13 cellular contexts compared by ENCODE assay signal in genomic region chr16:11738742-11739544, GRCh38. TPM values are rescaled to one million over a fixed set of nuclear protein-coding genes. Genes with fewer than 3 reads are reported as not detected.
DNase-seq lines count a peak whose midpoint lies in the region; ATAC-seq and TF ChIP-seq lines count a peak whose summit lies in the region.
"Had no signal": no experiment of that assay in that cellular context is flagged by ENCODE, and none has a peak within 500 bp of the region (broad histone marks: within the 10 kb centered on the region; RNA-seq: fewer than 3 reads in every experiment).

No MANE protein-coding gene starts in this region.

- H3K9ac ChIP-seq in BLaER1 (no peak overlapping the region), SU-DHL-6 (ENCODE audit: low read length) (peak overlapping the region; percentile 91; the same call in 1 of the 2 replicates)

- peak overlapping the region; percentile 9 to 36 (median 21) for H3K4me3 Mint-ChIP-seq in immature natural killer cell

- H3K27ac Mint-ChIP-seq in immature natural killer cell = peak overlapping the region in 2 of 6 donors; percentile 40 to 73

- DNase-seq in GM10266 (ENCODE audit: extremely low spot score) (peak; percentile 58), immature natural killer cell (no peak), NCI-H1092 (lab: John Stamatoyannopoulos, UW) (no peak), KG1 (lab: John Stamatoyannopoulos, UW) (no peak)
- DNase-seq: C1 segment of cervical spinal cord; esophagus squamous epithelium; NCI-H774; SHP77; stimulated activated CD4-positive, alpha-beta T cell treated with anti-CD3 and anti-CD28 coated beads, Interleukin-4, amount 100 ng/mL, for 4 hours had no signal

- H3K36me3 ChIP-seq in BLaER1 (peaks cover 44% of the 10 kb centered on the region), SU-DHL-6 (ENCODE audit: low read length) (peaks cover 14% of the 10 kb centered on the region)

- H3K27me3 Mint-ChIP-seq in immature natural killer cell (ENCODE audit: low read depth in 3 of 3) = peaks cover 12 to 26% (median 14%) of the 10 kb centered on the region in 3 donors

- H3K27ac ChIP-seq in BLaER1 = no peak overlapping the region
- H3K27ac ChIP-seq in SU-DHL-6 (ENCODE audit: low read depth, low read length) = peak overlapping the region; percentile 79

- H3F3A ChIP-seq in SU-DHL-6 (ENCODE audit: insufficient read depth) = peaks cover 26% of the 10 kb centered on the region

- H3K4me1 ChIP-seq in BLaER1 = peaks cover 80% of the 10 kb centered on the region

- H3K27me3 ChIP-seq in BLaER1 (no peaks in the 10 kb centered on the region), SU-DHL-6 (ENCODE audit: low read length) (no peaks in the 10 kb centered on the region)
- H3K27me3 ChIP-seq: esophagus squamous epithelium had no signal

- peaks cover 82% of the 10 kb centered on the region for H3K79me2 ChIP-seq in SU-DHL-6 (ENCODE audit: insufficient read depth, low read length)

- H3K4me3 ChIP-seq in BLaER1 (no peak overlapping the region), SU-DHL-6 (ENCODE audit: insufficient read depth, low read length, poor library complexity, severe bottlenecking) (peak overlapping the region; percentile 9)
- H3K4me3 ChIP-seq: esophagus squamous epithelium had no signal

- TF ChIP-seq CTCF in GM10266 (IDR thresholded peaks at IDR 0.05; ENCODE audit: control insufficient read depth, insufficient read depth, low read depth, missing control alignments) (no peak), SU-DHL-6 (IDR thresholded peaks at IDR 0.05; ENCODE audit: insufficient read depth, low read length, poor library complexity, severe bottlenecking) (no peak)

- H4K20me1 ChIP-seq in BLaER1 (peaks cover 83% of the 10 kb centered on the region), SU-DHL-6 (ENCODE audit: low read depth, low read length) (no peaks in the 10 kb centered on the region; the same call in 1 of the 2 replicates)

- ATAC-seq in HG03457 (IDR thresholded peaks at IDR 0.05; ENCODE audit: unreplicated experiment) (no peak), HG03280 (IDR thresholded peaks at IDR 0.05; ENCODE audit: unreplicated experiment) (no peak)

- no peaks in the 10 kb centered on the region for H3K9me3 Mint-ChIP-seq in immature natural killer cell

- peaks cover 10 to 29% (median 11%) of the 10 kb centered on the region in 3 donors for H3K36me3 Mint-ChIP-seq in immature natural killer cell

- H3K9me3 ChIP-seq in BLaER1 (no peaks in the 10 kb centered on the region), SU-DHL-6 (ENCODE audit: insufficient read depth, low read length) (no peaks in the 10 kb centered on the region)
- H3K9me3 ChIP-seq: esophagus squamous epithelium had no signal

- peak overlapping the region; percentile 84 for H3K4me2 ChIP-seq in BLaER1
- peak overlapping the region; percentile 76 for H3K4me2 ChIP-seq in SU-DHL-6 (ENCODE audit: low read depth, low read length, poor library complexity, severe bottlenecking)

- no peak overlapping the region for H2AFZ ChIP-seq in SU-DHL-6 (ENCODE audit: low read depth, low read length, severe bottlenecking)

- H3K9me2 ChIP-seq in SU-DHL-6 (replicated peaks; ENCODE audit: insufficient read depth, low read length) = no peaks in the 10 kb centered on the region

- H3K4me1 Mint-ChIP-seq in immature natural killer cell = peaks cover 50 to 82% of the 10 kb centered on the region in 2 donors

RNA-seq across cellular contexts. Expression of gene TXNDC11, which starts 3.7 kb away (rescaled TPM):
- 10 to 100 TPM; 35.6 to 57.2 (median 46.9) TPM for polyA plus RNA-seq in immature natural killer cell

RNA-seq across cellular contexts. Expression of gene ZC3H7A, which starts 58.1 kb away (rescaled TPM):
- 10 to 100 TPM; 20.3 to 34.2 (median 29.2) TPM for polyA plus RNA-seq in immature natural killer cell
